In genomic region chr3:127062926-127063325, GRCh38 we compare ENCODE assay signal across 21 cellular contexts.
"Had no signal": no experiment of that assay in that cellular context is flagged by ENCODE, and none has a peak within 500 bp of the region (broad histone marks: within the 10 kb centered on the region; RNA-seq: fewer than 3 reads in every experiment).

No MANE protein-coding gene starts in this region.

- H3K36me3 Mint-ChIP-seq: activated CD8-positive, alpha-beta memory T cell treated with anti-CD3 and anti-CD28 coated beads, Interleukin-2, amount 10 ng/mL, durations not matched to agents 7 days and 5 days; naive thymus-derived CD4-positive, alpha-beta T cell had no signal

- ATAC-seq: activated CD8-positive, alpha-beta memory T cell treated with anti-CD3 and anti-CD28 coated beads, Interleukin-2, amount 10 ng/mL, durations not matched to agents 7 days and 5 days; activated CD8-positive, alpha-beta T cell treated with anti-CD3 and anti-CD28 coated beads for 36 hours; activated naive CD4-positive, alpha-beta T cell treated with anti-CD3 and anti-CD28 coated beads, Interleukin-2, amount 50 U/mL, for 72 hours; heart left ventricle; naive thymus-derived CD4-positive, alpha-beta T cell; T-helper 17 cell had no signal

- H3K27ac Mint-ChIP-seq: activated CD4-positive, alpha-beta T cell treated with anti-CD3 and anti-CD28 coated beads, Interleukin-2, amount 10 ng/mL, durations not matched to agents 7 days and 5 days; activated CD8-positive, alpha-beta memory T cell treated with anti-CD3 and anti-CD28 coated beads, Interleukin-2, amount 10 ng/mL, durations not matched to agents 7 days and 5 days; activated CD8-positive, alpha-beta T cell treated with anti-CD3 and anti-CD28 coated beads for 36 hours; activated naive CD4-positive, alpha-beta T cell treated with anti-CD3 and anti-CD28 coated beads, Interleukin-2, amount 50 U/mL, for 72 hours; dendritic cell treated with granulocyte-macrophage colony-stimulating factor and Interleukin-4, amounts not matched to agents 40 ng/mL and 50 ng/mL, for 4 days; naive thymus-derived CD4-positive, alpha-beta T cell; T-helper 17 cell had no signal

- H3K4me3 ChIP-seq: breast epithelium, heart left ventricle, SK-N-MC, stomach, suprapubic skin, tibial nerve, uterus had no signal

- H3K4me3 Mint-ChIP-seq: activated CD4-positive, alpha-beta T cell treated with anti-CD3 and anti-CD28 coated beads, Interleukin-2, amount 10 ng/mL, durations not matched to agents 7 days and 5 days; activated CD8-positive, alpha-beta memory T cell treated with anti-CD3 and anti-CD28 coated beads, Interleukin-2, amount 10 ng/mL, durations not matched to agents 7 days and 5 days; activated CD8-positive, alpha-beta T cell treated with anti-CD3 and anti-CD28 coated beads for 36 hours; dendritic cell treated with granulocyte-macrophage colony-stimulating factor and Interleukin-4, amounts not matched to agents 40 ng/mL and 50 ng/mL, for 4 days; naive thymus-derived CD4-positive, alpha-beta T cell; T-helper 17 cell had no signal

- DNase-seq: activated CD4-positive, alpha-beta T cell treated with anti-CD3 and anti-CD28 coated beads, Interleukin-2, amount 10 ng/mL, durations not matched to agents 7 days and 5 days; activated CD8-positive, alpha-beta memory T cell treated with anti-CD3 and anti-CD28 coated beads, Interleukin-2, amount 10 ng/mL, durations not matched to agents 7 days and 5 days; activated CD8-positive, alpha-beta T cell treated with anti-CD3 and anti-CD28 coated beads for 36 hours; activated gamma-delta T cell treated with Interleukin-2 at 50 U/mL for 16 hours; activated T-cell treated with anti-CD3 and anti-CD28 coated beads for 4 hours; effector CD4-positive, alpha-beta T cell; naive thymus-derived CD4-positive, alpha-beta T cell; nucleus accumbens; stimulated activated CD4-positive, alpha-beta T cell treated with anti-CD3 and anti-CD28 coated beads, Interleukin-12 subunit alpha, Interleukin-12 subunit beta, amount 100 ng/mL, for 4 hours; stimulated activated CD4-positive, alpha-beta T cell treated with anti-CD3 and anti-CD28 coated beads, Interleukin-4, amount 100 ng/mL, for 4 hours; stomach; SW 1271; T-helper 17 cell; uterus had no signal

- H3K9me3 ChIP-seq: breast epithelium, suprapubic skin, uterus had no signal

- H3K27me3 ChIP-seq: breast epithelium, tibial nerve, uterus had no signal

- H3K4me1 Mint-ChIP-seq: activated CD4-positive, alpha-beta T cell treated with anti-CD3 and anti-CD28 coated beads, Interleukin-2, amount 10 ng/mL, durations not matched to agents 7 days and 5 days; activated CD8-positive, alpha-beta memory T cell treated with anti-CD3 and anti-CD28 coated beads, Interleukin-2, amount 10 ng/mL, durations not matched to agents 7 days and 5 days; T-helper 17 cell had no signal

- H3K27ac ChIP-seq: breast epithelium, heart left ventricle, SK-N-MC, stomach, suprapubic skin, tibial nerve, uterus had no signal

- H3K36me3 ChIP-seq: breast epithelium, heart left ventricle, stomach, suprapubic skin, tibial nerve, uterus had no signal

- H3K9me3 Mint-ChIP-seq: activated CD4-positive, alpha-beta T cell treated with anti-CD3 and anti-CD28 coated beads, Interleukin-2, amount 10 ng/mL, durations not matched to agents 7 days and 5 days; activated CD8-positive, alpha-beta T cell treated with anti-CD3 and anti-CD28 coated beads for 36 hours; activated naive CD4-positive, alpha-beta T cell treated with anti-CD3 and anti-CD28 coated beads, Interleukin-2, amount 50 U/mL, for 72 hours had no signal

- H3K4me1 ChIP-seq: breast epithelium, heart left ventricle, stomach, tibial nerve, uterus had no signal
